Comparison of ENCODE assay signal across 8 cellular contexts in the genomic region with DNA sequence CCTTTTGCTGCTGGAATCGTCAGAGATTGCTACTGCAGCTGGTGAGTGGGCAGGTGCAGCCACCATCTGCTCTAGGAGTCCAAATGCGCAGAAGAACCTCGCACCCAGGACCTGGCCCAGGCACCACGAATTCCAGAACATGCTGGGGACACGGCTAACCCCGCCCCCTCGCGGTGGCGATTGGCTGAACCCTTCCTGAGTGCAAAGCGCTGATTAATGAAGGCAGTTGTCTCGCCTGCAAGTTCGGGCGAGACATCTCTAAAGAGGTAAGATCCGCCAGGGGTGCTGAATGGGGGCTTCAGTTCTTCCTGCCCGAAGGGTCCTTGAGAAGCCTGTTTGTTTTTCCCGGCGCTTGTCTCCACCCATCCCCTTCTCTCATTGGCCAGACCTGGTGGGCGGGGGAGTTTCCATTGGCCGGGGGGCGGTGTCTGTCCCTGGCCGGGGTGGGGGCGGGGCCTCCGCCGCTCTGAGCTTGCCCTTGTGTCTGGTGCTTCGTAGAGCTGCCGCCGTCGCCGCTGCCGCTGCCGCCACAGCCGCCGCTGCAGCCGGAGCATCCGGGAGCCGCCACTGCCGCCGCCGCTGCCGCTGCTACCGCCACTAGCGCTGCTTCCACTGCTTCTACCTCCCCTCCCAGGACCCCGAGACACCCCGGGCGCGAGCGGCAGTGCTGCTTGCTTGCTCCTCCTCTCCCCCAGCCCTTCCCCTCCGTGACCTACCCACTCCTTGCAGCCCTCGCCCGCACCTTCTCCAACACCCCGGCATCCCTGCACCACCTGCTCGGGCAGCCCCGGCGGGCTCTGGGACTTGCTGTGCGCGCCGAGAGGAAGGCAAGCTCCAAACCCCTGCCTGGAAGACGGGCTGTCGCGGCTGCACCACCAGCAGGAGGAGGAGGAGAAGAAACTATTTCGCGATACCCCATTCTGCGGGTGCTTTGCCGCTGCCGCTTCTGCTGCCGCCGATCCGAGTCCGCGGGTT. TPM values are rescaled to one million over a fixed set of nuclear protein-coding genes. Genes with fewer than 3 reads are reported as not detected.
A peak's percentile ranks its signal among the peaks of the same experiment; 100 is the strongest.
DNase-seq lines count a peak whose midpoint lies in the region; ATAC-seq lines count a peak whose summit lies in the region.

A gene (plus strand): TSS at position 495 of the 975 bp plus-strand sequence.

- peaks cover 4 to 18% of the 10 kb centered on the region in 2 donors for H3K9me3 Mint-ChIP-seq in activated naive CD4-positive, alpha-beta T cell treated with anti-CD3 and anti-CD28 coated beads, Interleukin-2, amount 50 U/mL, for 72 hours

- H3K4me3 ChIP-seq in Jurkat, Clone E6-1 (ENCODE audit: low read length): peak within 1 kb of the TSS; percentile 57
- H3K4me3 ChIP-seq in SK-N-MC (peak within 1 kb of the TSS; percentile 95), neuronal stem cell (ENCODE audit: low read length in 2 of 2) (peak within 1 kb of the TSS; percentile 94 to 98)

- no CpG with 5 or more reads among the region's 70 CpGs for WGBS in neuronal stem cell (ENCODE audit: extremely low coverage in 2 of 2, insufficient read length in 2 of 2, insufficient replicate concordance in 1 of 2), 2 donors

- no peak within 1 kb of the TSS for H3K4ac ChIP-seq in neuronal stem cell (ENCODE audit: low read length)

- H2AK5ac ChIP-seq in neuronal stem cell (ENCODE audit: low read depth, low read length): no peak within 1 kb of the TSS

- peak; percentile 92 for ATAC-seq in GM21619 (IDR thresholded peaks at IDR 0.05; ENCODE audit: unreplicated experiment)
- peak; percentile 65 to 98 for ATAC-seq in activated naive CD4-positive, alpha-beta T cell treated with anti-CD3 and anti-CD28 coated beads, Interleukin-2, amount 50 U/mL, for 72 hours

- no peak within 1 kb of the TSS for H4K8ac ChIP-seq in neuronal stem cell (ENCODE audit: low read depth, low read length)

- H3K9ac ChIP-seq in SK-N-MC (ENCODE audit: insufficient read length) (no peak within 1 kb of the TSS), neuronal stem cell (ENCODE audit: low read depth, low read length, poor library complexity) (peak within 1 kb of the TSS; percentile 84)

- H3K36me3 Mint-ChIP-seq in activated naive CD4-positive, alpha-beta T cell treated with anti-CD3 and anti-CD28 coated beads, Interleukin-2, amount 50 U/mL, for 72 hours: peaks cover 17 to 18% of the 10 kb centered on the region in 2 donors

- peak within 1 kb of the TSS; percentile 99 for H2AFZ ChIP-seq in neuronal stem cell (ENCODE audit: low read length)

- DNase-seq in DMS114 treated with DMSO at 0.1 percent for 48 hours (lab: John Stamatoyannopoulos, UW; ENCODE audit: unreplicated experiment): peak; percentile 33
- DNase-seq in Jurkat, Clone E6-1 (ENCODE audit: low read depth, low spot score): peak; percentile 77
- no peak for DNase-seq in SK-N-MC (ENCODE audit: low read depth, low spot score)
- DNase-seq in activated naive CD4-positive, alpha-beta T cell treated with anti-CD3 and anti-CD28 coated beads, Interleukin-2, amount 50 U/mL, for 72 hours (ENCODE audit: low spot score in 2 of 2): peak in 1 of 2 donors; percentile 34
- peak; percentile 97 for DNase-seq in globus pallidus (ENCODE audit: low spot score)
- DNase-seq in neuronal stem cell (ENCODE audit: low spot score): peak; percentile 94
- DNase-seq in stromal cell of bone marrow (ENCODE audit: low read depth): peak; percentile 28

- H3K27me3 ChIP-seq in neuronal stem cell (ENCODE audit: control insufficient read depth in 3 of 3, insufficient read depth in 3 of 3, low read depth in 1 of 3, low read length in 3 of 3): no peaks in the 10 kb centered on the region

- peak within 1 kb of the TSS; percentile 75 for H2BK5ac ChIP-seq in neuronal stem cell (ENCODE audit: low read length)

- H3K23ac ChIP-seq in neuronal stem cell (ENCODE audit: low read depth, low read length, poor library complexity): peak within 1 kb of the TSS; percentile 93

- peak within 1 kb of the TSS; percentile 73 for H2BK12ac ChIP-seq in neuronal stem cell (ENCODE audit: low read length)

- H3K18ac ChIP-seq in neuronal stem cell (ENCODE audit: low read length): peak within 1 kb of the TSS; percentile 97

- H3K9me3 ChIP-seq in SK-N-MC (ENCODE audit: low read depth, low read length) (no peaks in the 10 kb centered on the region), neuronal stem cell (replicated peaks in 1 of 2; ENCODE audit: control insufficient read depth in 2 of 2, insufficient read depth in 1 of 2, low read depth in 1 of 2, low read length in 2 of 2) (no peaks in the 10 kb centered on the region)

- H2BK120ac ChIP-seq in neuronal stem cell (ENCODE audit: low read depth, low read length): peak within 1 kb of the TSS; percentile 47

- H3K36me3 ChIP-seq in SK-N-MC (ENCODE audit: insufficient read depth, low read length) (no peaks in the 10 kb centered on the region), neuronal stem cell (replicated peaks in 1 of 2; ENCODE audit: control insufficient read depth in 2 of 2, insufficient read depth in 2 of 2, low read length in 2 of 2) (no peaks in the 10 kb centered on the region)

- peak within 1 kb of the TSS; percentile 69 for H2BK15ac ChIP-seq in neuronal stem cell (ENCODE audit: low read length)

- H3K4me1 ChIP-seq in neuronal stem cell (ENCODE audit: control insufficient read depth in 2 of 2, insufficient read depth in 1 of 2, low read depth in 1 of 2, low read length in 2 of 2): peaks cover 6 to 12% of the 10 kb centered on the region in 2 donors

- H4K91ac ChIP-seq in neuronal stem cell (ENCODE audit: low read depth, low read length, poor library complexity): no peak within 1 kb of the TSS

- H3K79me1 ChIP-seq in neuronal stem cell (ENCODE audit: low read depth, low read length): no peaks in the 10 kb centered on the region

- H3K4me2 ChIP-seq in neuronal stem cell (ENCODE audit: insufficient read depth, low read length, poor library complexity, severe bottlenecking): peak within 1 kb of the TSS; percentile 88

- H3K27ac Mint-ChIP-seq in activated naive CD4-positive, alpha-beta T cell treated with anti-CD3 and anti-CD28 coated beads, Interleukin-2, amount 50 U/mL, for 72 hours: no peak within 1 kb of the TSS

- H3K14ac ChIP-seq in neuronal stem cell (ENCODE audit: low read length): peak within 1 kb of the TSS; percentile 71

- no peak within 1 kb of the TSS for H3K27ac ChIP-seq in SK-N-MC
- peak within 1 kb of the TSS; percentile 86 for H3K27ac ChIP-seq in neuronal stem cell (replicated peaks; ENCODE audit: low read length)

RNA-seq across cellular contexts. Expression of the gene that starts here (rescaled TPM):
- polyA plus RNA-seq in Jurkat, Clone E6-1 (2012; ENCODE audit: insufficient read depth, insufficient read length): 0.97 TPM
- not detected for total RNA-seq in activated naive CD4-positive, alpha-beta T cell treated with anti-CD3 and anti-CD28 coated beads, Interleukin-2, amount 50 U/mL, for 72 hours
- polyA plus RNA-seq in neuronal stem cell (2013, experiment 1 of 2): 3.7 TPM
- 3.6 TPM for polyA plus RNA-seq in neuronal stem cell (2013, experiment 2 of 2)

Comparison
In these comparisons a context has a peak if more than half of its experiments do, and no peak if none do; other contexts are left out.
1. Peak in ATAC-seq in activated naive CD4-positive, alpha-beta T cell treated with anti-CD3 and anti-CD28 coated beads, Interleukin-2, amount 50 U/mL, for 72 hours; RNA of the gene not detected or under 1 TPM.